ENCODE assay signal across 29 cellular contexts in genomic region chr4:79747252-79747651, GRCh38.
"Had no signal": no experiment of that assay in that cellular context is flagged by ENCODE, and none has a peak within 500 bp of the region (broad histone marks: within the 10 kb centered on the region; RNA-seq: fewer than 3 reads in every experiment).

No MANE protein-coding gene starts in this region.

- H3K4me1 ChIP-seq: adrenal gland, body of pancreas, breast epithelium had no signal

- H3K36me3 ChIP-seq: adrenal gland, brain microvascular endothelial cell, breast epithelium had no signal

- H3K9me3 ChIP-seq: body of pancreas, breast epithelium had no signal

- DNase-seq: activated B cell treated with CpG ODN at 0.5 μM for 24 hours; activated CD4-positive, alpha-beta memory T cell treated with anti-CD3 and anti-CD28 coated beads for 36 hours; activated CD4-positive, alpha-beta T cell treated with anti-CD3 and anti-CD28 coated beads for 4 hours; activated CD4-positive, alpha-beta T cell treated with anti-CD3 and anti-CD28 coated beads, Interleukin-2, amount 10 ng/mL, durations not matched to agents 24 days and 14 days; activated CD4-positive, alpha-beta T cell treated with anti-CD3 and anti-CD28 coated beads, Interleukin-2, amount 50 U/mL, for 1 hour; activated CD4-positive, alpha-beta T cell treated with anti-CD3 and anti-CD28 coated beads, Interleukin-2, amount 50 U/mL, for 4 hours; activated CD4-positive, CD25-positive, alpha-beta regulatory T cell treated with anti-CD3 and anti-CD28 coated beads, Interleukin-2, amount 50 U/mL, for 72 hours; activated CD8-positive, alpha-beta memory T cell treated with anti-CD3 and anti-CD28 coated beads, Interleukin-2, amount 50 U/mL, for 4 hours; activated CD8-positive, alpha-beta T cell treated with anti-CD3 and anti-CD28 coated beads for 36 hours; activated effector memory CD4-positive, alpha-beta T cell treated with anti-CD3 and anti-CD28 coated beads, Interleukin-2, amount 50 U/mL, for 16 hours; activated gamma-delta T cell treated with Interleukin-2 at 50 U/mL for 16 hours; activated naive CD4-positive, alpha-beta T cell; activated naive CD4-positive, alpha-beta T cell treated with anti-CD3 and anti-CD28 coated beads for 36 hours; activated naive CD4-positive, alpha-beta T cell treated with anti-CD3 and anti-CD28 coated beads, Interleukin-2, amount 50 U/mL, for 16 hours; activated naive CD8-positive, alpha-beta T cell treated with anti-CD3 and anti-CD28 coated beads for 36 hours; activated T-cell treated with anti-CD3 and anti-CD28 coated beads for 4 hours; activated T-cell treated with anti-CD3 and anti-CD28 coated beads, Interleukin-2, amount 50 U/mL, for 1 hour; activated T-cell treated with anti-CD3 and anti-CD28 coated beads, Interleukin-2, amount 50 U/mL, for 4 hours; activated T-cell treated with anti-CD3 and anti-CD28 coated beads, Interleukin-2, amount 50 U/mL, for 72 hours; adrenal gland; amniotic stem cell; aorta; body of pancreas; brain microvascular endothelial cell; central memory CD4-positive, alpha-beta T cell; T-helper 2 cell; T-helper 9 cell had no signal

- H3K27ac ChIP-seq: adrenal gland, body of pancreas, brain microvascular endothelial cell, breast epithelium, VCaP had no signal

- H3K27me3 ChIP-seq: adrenal gland, body of pancreas, brain microvascular endothelial cell, breast epithelium had no signal

- H3K4me3 ChIP-seq: adrenal gland, body of pancreas, breast epithelium had no signal
